ENCODE assay signal across 9 cellular contexts in the genomic region with DNA sequence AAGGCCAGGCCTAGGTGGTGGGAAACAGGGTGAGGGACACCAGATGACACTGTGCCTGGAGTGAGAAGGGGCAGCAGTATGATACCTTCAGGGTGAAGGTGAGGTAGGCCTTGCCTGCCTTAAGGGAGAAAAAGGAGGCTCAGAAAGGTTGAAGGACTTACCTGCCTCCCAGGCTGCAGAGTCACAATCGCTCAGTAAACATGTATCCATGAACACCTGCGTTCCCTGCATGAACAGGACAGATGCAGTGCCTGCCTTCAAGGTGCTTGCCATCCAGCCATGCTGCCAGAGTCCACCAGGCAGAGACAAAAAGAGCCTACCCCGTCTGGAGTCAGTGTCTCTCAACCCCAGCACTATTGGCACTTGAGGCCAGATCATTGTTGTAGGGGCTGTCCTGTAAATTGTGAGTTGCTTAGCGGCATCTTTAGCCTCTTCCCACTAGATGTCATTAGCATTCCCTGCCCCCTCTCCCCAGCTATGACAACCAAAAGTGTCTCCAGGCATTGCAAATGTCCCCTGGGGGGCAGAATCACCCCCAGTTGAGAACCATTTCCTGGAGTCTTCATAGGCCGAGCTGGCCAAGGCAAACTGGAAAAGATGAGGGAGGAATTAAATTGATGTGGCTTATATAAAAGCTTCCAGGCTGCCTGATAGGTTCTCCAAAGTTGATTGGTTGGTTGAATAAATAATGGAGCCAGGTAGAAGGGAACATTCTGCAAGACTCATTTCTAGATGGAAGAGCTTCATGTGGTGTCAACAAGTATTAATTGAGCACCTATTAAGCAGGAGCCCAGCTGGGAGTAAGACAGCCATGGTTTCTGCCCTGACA. TPM values are rescaled to one million over a fixed set of nuclear protein-coding genes. Genes with fewer than 3 reads are reported as not detected.
DNase-seq lines count a peak whose midpoint lies in the region; ATAC-seq and TF ChIP-seq lines count a peak whose summit lies in the region.
"Had no signal": no experiment of that assay in that cellular context is flagged by ENCODE, and none has a peak within 500 bp of the region (broad histone marks: within the 10 kb centered on the region; RNA-seq: fewer than 3 reads in every experiment).

No MANE protein-coding gene starts in this region.

- no peaks in the 10 kb centered on the region for H3K9me3 Mint-ChIP-seq in stimulated activated effector memory CD8-positive, alpha-beta T cell treated with anti-CD3 and anti-CD28 coated beads, Interleukin-12 subunit alpha, Interleukin-12 subunit beta, amount 100 ng/mL, for 72 hours

- 0 out of 2 replicates have a peak, but pooled peaks cover 4% of the 10 kb centered on the region for H4K20me1 ChIP-seq in SK-N-SH (ENCODE audit: insufficient read depth)

- no peak for TF ChIP-seq CTCF in SK-N-SH (IDR thresholded peaks at IDR 0.05)
- no peak for TF ChIP-seq CTCF in epithelial cell of proximal tubule (conservative IDR thresholded peaks at IDR 0.05; ENCODE audit: low read depth, low read length)

- H3K27me3 Mint-ChIP-seq in T-helper 17 cell: no peaks in the 10 kb centered on the region

- peaks cover 5 to 11% of the 10 kb centered on the region in 2 experiments; a peak in 2 of 4 replicates for H3K4me1 ChIP-seq in SK-N-SH (ENCODE audit: control insufficient read depth in 1 of 2, insufficient read depth in 2 of 2, low read depth in 1 of 2, low read length in 1 of 2)

- CTCF ChIA-PET in SK-N-SH (lab: Yijun Ruan, JAX): interaction anchor here (1.0 to 3.5 kb wide), 4 partner anchors 24 to 53 kb away, joined by 3 to 20 read pairs (median 4); a partner anchor contains a TSS

- H3K9me2 ChIP-seq in SK-N-SH: no peaks in the 10 kb centered on the region

- no peaks in the 10 kb centered on the region for H3K9me3 ChIP-seq in SK-N-SH
- no peaks in the 10 kb centered on the region for H3K9me3 ChIP-seq in T-helper 17 cell (ENCODE audit: control insufficient read depth, low read length, poor library complexity, severe bottlenecking)

- H3K4me2 ChIP-seq in SK-N-SH: peak overlapping the region; percentile 95

- ATAC-seq in SK-N-SH treated with all-trans-retinoic acid at 6 μM for 48 hours (no peak), T-helper 17 cell (no peak), GM19397 (IDR thresholded peaks at IDR 0.05; ENCODE audit: unreplicated experiment) (no peak), GM19328 (IDR thresholded peaks at IDR 0.05; ENCODE audit: unreplicated experiment) (no peak)
- ATAC-seq in stimulated activated effector memory CD8-positive, alpha-beta T cell treated with anti-CD3 and anti-CD28 coated beads, Interleukin-12 subunit alpha, Interleukin-12 subunit beta, amount 100 ng/mL, for 72 hours: no peak

- peaks cover 6% of the 10 kb centered on the region; the same call in 1 of the 2 replicates for H3K79me2 ChIP-seq in SK-N-SH (ENCODE audit: insufficient read depth)

- H3K27ac ChIP-seq in SK-N-SH (ENCODE audit: low read depth in 2 of 2, low read length in 1 of 2): no peak overlapping the region

- H2AFZ ChIP-seq in SK-N-SH (ENCODE audit: low read depth): no peak overlapping the region

- no peak for DNase-seq in SK-N-SH
- no peak for DNase-seq in T-helper 17 cell
- DNase-seq in epithelial cell of proximal tubule (ENCODE audit: low read depth): no peak
- DNase-seq in stimulated activated effector memory CD8-positive, alpha-beta T cell treated with anti-CD3 and anti-CD28 coated beads, Interleukin-12 subunit alpha, Interleukin-12 subunit beta, amount 100 ng/mL, for 72 hours (ENCODE audit: low spot score in 2 of 2): no peak
- no peak for DNase-seq in OCI-M1 (lab: John Stamatoyannopoulos, UW)
- DNase-seq: Kasumi-1 had no signal

- no peak overlapping the region for H3K9ac ChIP-seq in SK-N-SH

- POLR2A ChIA-PET in SK-N-SH (lab: Yijun Ruan, JAX): no interaction called here

- no peak for TF ChIP-seq RAD21 in SK-N-SH (IDR thresholded peaks at IDR 0.05; ENCODE audit: low read length)

- H3K4me3 Mint-ChIP-seq in T-helper 17 cell: peak overlapping the region; percentile 79
- H3K4me3 Mint-ChIP-seq in stimulated activated effector memory CD8-positive, alpha-beta T cell treated with anti-CD3 and anti-CD28 coated beads, Interleukin-12 subunit alpha, Interleukin-12 subunit beta, amount 100 ng/mL, for 72 hours: peak overlapping the region; percentile 80

- peaks cover 23% of the 10 kb centered on the region for H3K4me1 Mint-ChIP-seq in T-helper 17 cell
- H3K4me1 Mint-ChIP-seq in stimulated activated effector memory CD8-positive, alpha-beta T cell treated with anti-CD3 and anti-CD28 coated beads, Interleukin-12 subunit alpha, Interleukin-12 subunit beta, amount 100 ng/mL, for 72 hours: peaks cover 38% of the 10 kb centered on the region

- peak overlapping the region; percentile 73 to 81 for H3K4me3 ChIP-seq in SK-N-SH (ENCODE audit: low read depth in 2 of 2, low read length in 1 of 2)
- peak overlapping the region; percentile 93 for H3K4me3 ChIP-seq in epithelial cell of proximal tubule (ENCODE audit: low read depth, low read length)

- no peaks in the 10 kb centered on the region for H3K36me3 ChIP-seq in SK-N-SH (replicated peaks in 1 of 2; ENCODE audit: control insufficient read depth in 1 of 2, insufficient read depth in 2 of 2, low read length in 1 of 2)

- no peaks in the 10 kb centered on the region for H3F3A ChIP-seq in SK-N-SH (replicated peaks; ENCODE audit: insufficient read depth)

- WGBS in SK-N-SH (ENCODE audit: low lambda C conversion rate): 100% methylated on average over 4 of the region's 5 CpGs

- no peaks in the 10 kb centered on the region for H3K27me3 ChIP-seq in SK-N-SH (ENCODE audit: insufficient read depth)

- no peak overlapping the region for H3K27ac Mint-ChIP-seq in T-helper 17 cell
- H3K27ac Mint-ChIP-seq in stimulated activated effector memory CD8-positive, alpha-beta T cell treated with anti-CD3 and anti-CD28 coated beads, Interleukin-12 subunit alpha, Interleukin-12 subunit beta, amount 100 ng/mL, for 72 hours: no peak overlapping the region

- H3K36me3 Mint-ChIP-seq in T-helper 17 cell (ENCODE audit: low read depth): no peaks in the 10 kb centered on the region
- peaks cover 7% of the 10 kb centered on the region for H3K36me3 Mint-ChIP-seq in stimulated activated effector memory CD8-positive, alpha-beta T cell treated with anti-CD3 and anti-CD28 coated beads, Interleukin-12 subunit alpha, Interleukin-12 subunit beta, amount 100 ng/mL, for 72 hours

- no peak for TF ChIP-seq EP300 in SK-N-SH (IDR thresholded peaks at IDR 0.05; ENCODE audit: borderline replicate concordance in 1 of 2, low read depth in 1 of 2, low read length in 1 of 2)

TF ChIP-seq in SK-N-SH, 30 proteins besides CTCF, POLR2A, EP300 and RAD21:
- TF ChIP-seq ELF1 (IDR thresholded peaks at IDR 0.05): no peak
- TF ChIP-seq, protein P1, sequence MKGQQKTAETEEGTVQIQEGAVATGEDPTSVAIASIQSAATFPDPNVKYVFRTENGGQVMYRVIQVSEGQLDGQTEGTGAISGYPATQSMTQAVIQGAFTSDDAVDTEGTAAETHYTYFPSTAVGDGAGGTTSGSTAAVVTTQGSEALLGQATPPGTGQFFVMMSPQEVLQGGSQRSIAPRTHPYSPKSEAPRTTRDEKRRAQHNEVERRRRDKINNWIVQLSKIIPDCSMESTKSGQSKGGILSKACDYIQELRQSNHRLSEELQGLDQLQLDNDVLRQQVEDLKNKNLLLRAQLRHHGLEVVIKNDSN (IDR thresholded peaks at IDR 0.05; ENCODE audit: borderline replicate concordance, low read depth): no peak
- TF ChIP-seq GATA2 (CRISPR knock-in tag; IDR thresholded peaks at IDR 0.05): no peak
- TF ChIP-seq TCF12 (IDR thresholded peaks at IDR 0.05): no peak
- TF ChIP-seq RCOR1 (IDR thresholded peaks at IDR 0.05; ENCODE audit: low read length): no peak
- TF ChIP-seq TEAD4 (IDR thresholded peaks at IDR 0.05; ENCODE audit: borderline replicate concordance, insufficient read depth): no peak
- no peak for TF ChIP-seq MXI1 (IDR thresholded peaks at IDR 0.05; ENCODE audit: low read depth, low read length)
- no peak for TF ChIP-seq NFIC (IDR thresholded peaks at IDR 0.05; ENCODE audit: borderline replicate concordance)

TF ChIP-seq in SK-N-SH treated with all-trans-retinoic acid at 6 μM for 48 hours, 23 proteins besides CTCF, POLR2A, EP300 and RAD21 (continues in another document):
- no peak for TF ChIP-seq RARB (CRISPR knock-in tag; IDR thresholded peaks at IDR 0.05)
- no peak for TF ChIP-seq ZNF70 (CRISPR knock-in tag; IDR thresholded peaks at IDR 0.05)
- TF ChIP-seq CSDC2 (CRISPR knock-in tag; IDR thresholded peaks at IDR 0.05): no peak
- TF ChIP-seq BACH2 (CRISPR knock-in tag; IDR thresholded peaks at IDR 0.05; ENCODE audit: borderline replicate concordance): no peak
- no peak for TF ChIP-seq ZFP30 (CRISPR knock-in tag; IDR thresholded peaks at IDR 0.05)

RNA-seq across cellular contexts. Expression of a gene that starts 1.7 kb away (rescaled TPM):
- 10.7 and 11.9 TPM in 2 replicates for polyA plus RNA-seq in SK-N-SH (2012; rRNA removed)
- polyA plus RNA-seq in SK-N-SH (2012; cell fraction: cytosol; rRNA removed): 3.8 and 5.8 TPM in 2 replicates
- polyA plus RNA-seq in SK-N-SH (2012; cell fraction: nucleus; rRNA removed): 45.1 and 47.4 TPM in 2 replicates
- total RNA-seq in T-helper 17 cell (10 to 100 TPM; 20.7 to 28.5 TPM), epithelial cell of proximal tubule (9.9 and 10.4 TPM in 2 replicates)

RNA-seq across cellular contexts. Expression of a gene that starts 25.2 kb away (rescaled TPM):
- polyA plus RNA-seq in SK-N-SH (2012; rRNA removed): 0.30 and 0.52 TPM in 2 replicates
- polyA plus RNA-seq in SK-N-SH (2012; cell fraction: cytosol; rRNA removed): 0.42 and 0.89 TPM in 2 replicates
- 1.5 and 3.5 TPM in 2 replicates for polyA plus RNA-seq in SK-N-SH (2012; cell fraction: nucleus; rRNA removed)
- not detected for total RNA-seq in T-helper 17 cell
- total RNA-seq in epithelial cell of proximal tubule: not detected in 2 replicates

RNA-seq across cellular contexts. Expression of a gene that starts 33.5 kb away (rescaled TPM):
- polyA plus RNA-seq in SK-N-SH (2012; rRNA removed): 0.08 and 0.21 TPM in 2 replicates
- polyA plus RNA-seq in SK-N-SH (2012; cell fraction: cytosol; rRNA removed): 0.01 TPM in 2 replicates
- polyA plus RNA-seq in SK-N-SH (2012; cell fraction: nucleus; rRNA removed): 1.5 and 1.7 TPM in 2 replicates
- 1 to 10 TPM in 1 of 2 donors, under 1 TPM in 1; 0.77 to 1.5 TPM for total RNA-seq in T-helper 17 cell
- 0.14 and 0.23 TPM in 2 replicates for total RNA-seq in epithelial cell of proximal tubule
